In the genomic region with DNA sequence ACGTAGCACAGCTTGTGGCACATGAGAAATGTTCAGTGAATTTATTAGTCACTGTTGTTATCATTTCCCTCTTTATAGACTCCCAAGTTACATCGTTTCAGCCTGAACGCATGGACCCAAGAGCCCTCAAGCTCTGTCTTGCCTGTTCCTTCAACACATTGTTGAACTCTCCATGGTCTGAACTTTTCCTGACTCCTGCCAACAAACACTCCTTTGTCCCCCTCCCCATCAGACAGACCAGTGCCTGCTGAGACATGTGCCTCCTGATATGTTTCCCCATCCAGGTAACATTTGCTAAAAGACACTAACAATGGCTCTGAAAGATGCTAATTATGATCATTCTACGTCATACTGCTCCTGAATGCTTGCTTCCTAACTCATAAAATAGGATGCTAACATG, we compare ENCODE assay signal across 1 cellular context.
TF ChIP-seq lines count a peak whose summit lies in the region.

No MANE protein-coding gene starts in this region.

TF ChIP-seq in SK-N-SH, 30 proteins besides CTCF, POLR2A, EP300 and RAD21 (continued from another document):
- TF ChIP-seq, protein P1, sequence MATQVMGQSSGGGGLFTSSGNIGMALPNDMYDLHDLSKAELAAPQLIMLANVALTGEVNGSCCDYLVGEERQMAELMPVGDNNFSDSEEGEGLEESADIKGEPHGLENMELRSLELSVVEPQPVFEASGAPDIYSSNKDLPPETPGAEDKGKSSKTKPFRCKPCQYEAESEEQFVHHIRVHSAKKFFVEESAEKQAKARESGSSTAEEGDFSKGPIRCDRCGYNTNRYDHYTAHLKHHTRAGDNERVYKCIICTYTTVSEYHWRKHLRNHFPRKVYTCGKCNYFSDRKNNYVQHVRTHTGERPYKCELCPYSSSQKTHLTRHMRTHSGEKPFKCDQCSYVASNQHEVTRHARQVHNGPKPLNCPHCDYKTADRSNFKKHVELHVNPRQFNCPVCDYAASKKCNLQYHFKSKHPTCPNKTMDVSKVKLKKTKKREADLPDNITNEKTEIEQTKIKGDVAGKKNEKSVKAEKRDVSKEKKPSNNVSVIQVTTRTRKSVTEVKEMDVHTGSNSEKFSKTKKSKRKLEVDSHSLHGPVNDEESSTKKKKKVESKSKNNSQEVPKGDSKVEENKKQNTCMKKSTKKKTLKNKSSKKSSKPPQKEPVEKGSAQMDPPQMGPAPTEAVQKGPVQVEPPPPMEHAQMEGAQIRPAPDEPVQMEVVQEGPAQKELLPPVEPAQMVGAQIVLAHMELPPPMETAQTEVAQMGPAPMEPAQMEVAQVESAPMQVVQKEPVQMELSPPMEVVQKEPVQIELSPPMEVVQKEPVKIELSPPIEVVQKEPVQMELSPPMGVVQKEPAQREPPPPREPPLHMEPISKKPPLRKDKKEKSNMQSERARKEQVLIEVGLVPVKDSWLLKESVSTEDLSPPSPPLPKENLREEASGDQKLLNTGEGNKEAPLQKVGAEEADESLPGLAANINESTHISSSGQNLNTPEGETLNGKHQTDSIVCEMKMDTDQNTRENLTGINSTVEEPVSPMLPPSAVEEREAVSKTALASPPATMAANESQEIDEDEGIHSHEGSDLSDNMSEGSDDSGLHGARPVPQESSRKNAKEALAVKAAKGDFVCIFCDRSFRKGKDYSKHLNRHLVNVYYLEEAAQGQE (IDR thresholded peaks at IDR 0.05; ENCODE audit: low read depth, low read length), result 0 out of 2 replicates have a peak, but pooled peaks have one; percentile 46
- no peak for TF ChIP-seq NRF1 (IDR thresholded peaks at IDR 0.05; ENCODE audit: low read depth, low read length)
